Comparison of ENCODE assay signal across 1 cellular context in genomic region chr14:102616799-102617198, GRCh38.
TF ChIP-seq lines count a peak whose summit lies in the region.

No MANE protein-coding gene starts in this region.

TF ChIP-seq in WTC11, 78 proteins besides CTCF, POLR2A, EP300 and RAD21 (continued from another document):
- TF ChIP-seq ZNF425 (CRISPR knock-in tag; conservative IDR thresholded peaks at IDR 0.05) (no peak), ELF4 (CRISPR knock-in tag; IDR thresholded peaks at IDR 0.05; ENCODE audit: low read depth) (no peak)
